Comparison of ENCODE assay signal across 15 cellular contexts in the genomic region with DNA sequence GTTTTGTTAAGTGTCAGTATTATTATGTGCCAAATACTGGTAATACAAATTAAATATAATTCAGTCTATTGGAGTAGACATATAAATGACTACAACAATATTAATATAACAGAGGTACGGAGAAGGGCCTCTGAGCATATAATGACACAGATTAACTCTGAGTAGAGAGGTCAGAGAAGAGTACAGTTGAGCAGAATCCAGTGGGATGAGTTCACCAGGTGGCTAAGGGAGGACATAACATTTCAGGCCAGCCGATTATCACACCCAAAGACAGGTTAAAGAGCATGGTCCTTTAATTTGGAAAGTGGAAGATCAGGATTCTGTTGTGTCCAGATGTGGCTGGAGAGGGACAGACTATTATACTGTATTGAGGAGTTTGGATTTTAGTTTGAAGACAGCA. TPM values are rescaled to one million over a fixed set of nuclear protein-coding genes. Genes with fewer than 3 reads are reported as not detected.
A peak's percentile ranks its signal among the peaks of the same experiment; 100 is the strongest.
DNase-seq lines count a peak whose midpoint lies in the region; ATAC-seq and TF ChIP-seq lines count a peak whose summit lies in the region.
"Had no signal": no experiment of that assay in that cellular context is flagged by ENCODE, and none has a peak within 500 bp of the region (broad histone marks: within the 10 kb centered on the region; RNA-seq: fewer than 3 reads in every experiment).

No MANE protein-coding gene starts in this region.

- intact Hi-C loops in right lobe of liver (cut with DNase I), result no loop called here

- H3K9me3 Mint-ChIP-seq in stimulated activated naive CD8-positive, alpha-beta T cell treated with anti-CD3 and anti-CD28 coated beads, Interleukin-15, Interleukin-2, amounts not matched to agents 100 ng/mL and 50 ng/mL, for 24 hours, result no peaks in the 10 kb centered on the region
- no peaks in the 10 kb centered on the region for H3K9me3 Mint-ChIP-seq in activated naive CD8-positive, alpha-beta T cell treated with anti-CD3 and anti-CD28 coated beads for 36 hours
- H3K9me3 Mint-ChIP-seq in stimulated activated effector memory CD8-positive, alpha-beta T cell treated with anti-CD3 and anti-CD28 coated beads, Interleukin-12 subunit alpha, Interleukin-12 subunit beta, amount 100 ng/mL, for 72 hours, result no peaks in the 10 kb centered on the region

- DNase-seq in stimulated activated naive CD8-positive, alpha-beta T cell treated with anti-CD3 and anti-CD28 coated beads, Interleukin-15, Interleukin-2, amounts not matched to agents 100 U/mL and 50 U/mL, for 24 hours, result no peak
- no peak for DNase-seq in activated naive CD8-positive, alpha-beta T cell treated with anti-CD3 and anti-CD28 coated beads for 36 hours
- DNase-seq in right lobe of liver (no peak), HEK293T (ENCODE audit: extremely low spot score) (no peak), COR-L47 (lab: John Stamatoyannopoulos, UW) (no peak), omental fat pad (ENCODE audit: low spot score) (no peak)
- DNase-seq in stimulated activated effector memory CD8-positive, alpha-beta T cell treated with anti-CD3 and anti-CD28 coated beads, Interleukin-12 subunit alpha, Interleukin-12 subunit beta, amount 100 ng/mL, for 72 hours (ENCODE audit: low spot score in 2 of 2), result no peak
- DNase-seq: ACHN, MM.1S, NCI-H1105, NCI-H1930, NCI-H2171, Right ventricle myocardium superior had no signal

- H3K27me3 Mint-ChIP-seq in stimulated activated naive CD8-positive, alpha-beta T cell treated with anti-CD3 and anti-CD28 coated beads, Interleukin-15, Interleukin-2, amounts not matched to agents 100 ng/mL and 50 ng/mL, for 24 hours, result no peaks in the 10 kb centered on the region
- H3K27me3 Mint-ChIP-seq in activated naive CD8-positive, alpha-beta T cell treated with anti-CD3 and anti-CD28 coated beads for 36 hours, result no peaks in the 10 kb centered on the region

- TF ChIP-seq POLR2A in right lobe of liver (IDR thresholded peaks at IDR 0.05), result no peak

- CTCF ChIA-PET in HEK293T (lab: Yijun Ruan, JAX), result interaction anchor here (1.2 kb wide), 1 partner anchor 51 kb away, joined by 3 read pairs; no protein-coding TSS in a partner anchor

- H3K4me3 ChIP-seq in right lobe of liver, result no peak overlapping the region

- peaks cover 81% of the 10 kb centered on the region for H3K4me1 Mint-ChIP-seq in stimulated activated naive CD8-positive, alpha-beta T cell treated with anti-CD3 and anti-CD28 coated beads, Interleukin-15, Interleukin-2, amounts not matched to agents 100 ng/mL and 50 ng/mL, for 24 hours (ENCODE audit: low read depth)
- H3K4me1 Mint-ChIP-seq in activated naive CD8-positive, alpha-beta T cell treated with anti-CD3 and anti-CD28 coated beads for 36 hours, result peaks cover 79% of the 10 kb centered on the region
- H3K4me1 Mint-ChIP-seq in stimulated activated effector memory CD8-positive, alpha-beta T cell treated with anti-CD3 and anti-CD28 coated beads, Interleukin-12 subunit alpha, Interleukin-12 subunit beta, amount 100 ng/mL, for 72 hours, result peaks cover 67% of the 10 kb centered on the region

- H3K4me1 ChIP-seq in right lobe of liver, result peaks cover 0 to 44% (median 9%) of the 10 kb centered on the region in 4 donors

- H3K27me3 ChIP-seq in right lobe of liver, result no peaks in the 10 kb centered on the region

- H3K36me3 ChIP-seq in right lobe of liver, result no peaks in the 10 kb centered on the region

- no peaks in the 10 kb centered on the region for H3K9me3 ChIP-seq in right lobe of liver

- H3K4me3 Mint-ChIP-seq in stimulated activated naive CD8-positive, alpha-beta T cell treated with anti-CD3 and anti-CD28 coated beads, Interleukin-15, Interleukin-2, amounts not matched to agents 100 ng/mL and 50 ng/mL, for 24 hours, result no peak overlapping the region
- H3K4me3 Mint-ChIP-seq in activated naive CD8-positive, alpha-beta T cell treated with anti-CD3 and anti-CD28 coated beads for 36 hours, result no peak overlapping the region
- H3K4me3 Mint-ChIP-seq in stimulated activated effector memory CD8-positive, alpha-beta T cell treated with anti-CD3 and anti-CD28 coated beads, Interleukin-12 subunit alpha, Interleukin-12 subunit beta, amount 100 ng/mL, for 72 hours, result no peak overlapping the region

- peaks cover 14% of the 10 kb centered on the region for H3K36me3 Mint-ChIP-seq in stimulated activated naive CD8-positive, alpha-beta T cell treated with anti-CD3 and anti-CD28 coated beads, Interleukin-15, Interleukin-2, amounts not matched to agents 100 ng/mL and 50 ng/mL, for 24 hours (ENCODE audit: low read depth)
- H3K36me3 Mint-ChIP-seq in activated naive CD8-positive, alpha-beta T cell treated with anti-CD3 and anti-CD28 coated beads for 36 hours, result peaks cover 23% of the 10 kb centered on the region
- H3K36me3 Mint-ChIP-seq in stimulated activated effector memory CD8-positive, alpha-beta T cell treated with anti-CD3 and anti-CD28 coated beads, Interleukin-12 subunit alpha, Interleukin-12 subunit beta, amount 100 ng/mL, for 72 hours, result peaks cover 31% of the 10 kb centered on the region

- H3K27ac ChIP-seq in right lobe of liver, result no peak overlapping the region

- POLR2A ChIA-PET in HEK293T (lab: Yijun Ruan, JAX), result interaction anchor here (2.1 kb wide), 1 partner anchor 11 kb away, joined by 8 read pairs; a partner anchor contains a TSS

- peak overlapping the region; percentile 5 for H3K27ac Mint-ChIP-seq in stimulated activated naive CD8-positive, alpha-beta T cell treated with anti-CD3 and anti-CD28 coated beads, Interleukin-15, Interleukin-2, amounts not matched to agents 100 ng/mL and 50 ng/mL, for 24 hours
- H3K27ac Mint-ChIP-seq in activated naive CD8-positive, alpha-beta T cell treated with anti-CD3 and anti-CD28 coated beads for 36 hours, result peak overlapping the region; percentile 11
- peak overlapping the region; percentile 35 for H3K27ac Mint-ChIP-seq in stimulated activated effector memory CD8-positive, alpha-beta T cell treated with anti-CD3 and anti-CD28 coated beads, Interleukin-12 subunit alpha, Interleukin-12 subunit beta, amount 100 ng/mL, for 72 hours

- TF ChIP-seq CTCF in right lobe of liver (IDR thresholded peaks at IDR 0.05), result no peak
- no peak for TF ChIP-seq CTCF in omental fat pad (IDR thresholded peaks at IDR 0.05)

- no peak for ATAC-seq in stimulated activated naive CD8-positive, alpha-beta T cell treated with anti-CD3 and anti-CD28 coated beads, Interleukin-15, Interleukin-2, amounts not matched to agents 100 U/mL and 50 U/mL, for 24 hours
- ATAC-seq in right lobe of liver (peak in 3 of 4 donors; percentile 9 to 56 (median 32)), omental fat pad (ENCODE audit: low FRiP score) (no peak)
- no peak for ATAC-seq in stimulated activated effector memory CD8-positive, alpha-beta T cell treated with anti-CD3 and anti-CD28 coated beads, Interleukin-12 subunit alpha, Interleukin-12 subunit beta, amount 100 ng/mL, for 72 hours
- ATAC-seq: Panc1 had no signal

- WGBS in right lobe of liver (ENCODE audit: insufficient coverage, low coverage, low lambda C conversion rate, missing lambda C conversion rate), result 63% methylated on average over 2 of the region's 2 CpGs

TF ChIP-seq in HEK293T, 16 proteins besides CTCF, POLR2A, EP300 and RAD21:
- TF ChIP-seq SP1 (IDR thresholded peaks at IDR 0.05), result no peak
- TF ChIP-seq ELF4 (IDR thresholded peaks at IDR 0.05), result no peak
- TF ChIP-seq, protein P1, sequence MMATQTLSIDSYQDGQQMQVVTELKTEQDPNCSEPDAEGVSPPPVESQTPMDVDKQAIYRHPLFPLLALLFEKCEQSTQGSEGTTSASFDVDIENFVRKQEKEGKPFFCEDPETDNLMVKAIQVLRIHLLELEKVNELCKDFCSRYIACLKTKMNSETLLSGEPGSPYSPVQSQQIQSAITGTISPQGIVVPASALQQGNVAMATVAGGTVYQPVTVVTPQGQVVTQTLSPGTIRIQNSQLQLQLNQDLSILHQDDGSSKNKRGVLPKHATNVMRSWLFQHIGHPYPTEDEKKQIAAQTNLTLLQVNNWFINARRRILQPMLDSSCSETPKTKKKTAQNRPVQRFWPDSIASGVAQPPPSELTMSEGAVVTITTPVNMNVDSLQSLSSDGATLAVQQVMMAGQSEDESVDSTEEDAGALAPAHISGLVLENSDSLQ (IDR thresholded peaks at IDR 0.05), result no peak
- no peak for TF ChIP-seq FOXA1 (IDR thresholded peaks at IDR 0.05)
- TF ChIP-seq CTBP1 (IDR thresholded peaks at IDR 0.05; ENCODE audit: borderline replicate concordance), result no peak
- no peak for TF ChIP-seq FOXM1 (IDR thresholded peaks at IDR 0.05; ENCODE audit: borderline replicate concordance)
- TF ChIP-seq ZNF384 (IDR thresholded peaks at IDR 0.05), result no peak
- TF ChIP-seq HDGF (IDR thresholded peaks at IDR 0.05; ENCODE audit: borderline replicate concordance), result no peak
- TF ChIP-seq NFRKB (IDR thresholded peaks at IDR 0.05), result no peak
- no peak for TF ChIP-seq SUZ12 (IDR thresholded peaks at IDR 0.05)
- no peak for TF ChIP-seq BHLHE40 (IDR thresholded peaks at IDR 0.05; ENCODE audit: borderline replicate concordance)
- TF ChIP-seq LEF1 (IDR thresholded peaks at IDR 0.05; ENCODE audit: borderline replicate concordance), result no peak
- TF ChIP-seq TARDBP (IDR thresholded peaks at IDR 0.05), result no peak

RNA-seq across cellular contexts. Expression of a gene that starts 11.3 kb away (rescaled TPM):
- total RNA-seq in activated naive CD8-positive, alpha-beta T cell treated with anti-CD3 and anti-CD28 coated beads for 36 hours, result 10 to 100 TPM; 76.3 to 79.2 TPM
- total RNA-seq in right lobe of liver (10 to 100 TPM; 19.9 to 30.1 (median 25.1) TPM), omental fat pad (10 to 100 TPM; 39.5 to 54.5 (median 45.6) TPM)

Comparison
In these comparisons a context has a peak if more than half of its experiments do, and no peak if none do; other contexts are left out.
1. ATAC-seq: peak in right lobe of liver (3 of 4); none in stimulated activated naive CD8-positive, alpha-beta T cell treated with anti-CD3 and anti-CD28 coated beads, Interleukin-15, Interleukin-2, amounts not matched to agents 100 U/mL and 50 U/mL, for 24 hours (single experiment), stimulated activated effector memory CD8-positive, alpha-beta T cell treated with anti-CD3 and anti-CD28 coated beads, Interleukin-12 subunit alpha, Interleukin-12 subunit beta, amount 100 ng/mL, for 72 hours (single experiment) and omental fat pad (single experiment).
2. Peak in every context shown above with its lines, with median percentiles within 50 percentile points of each other: H3K27ac Mint-ChIP-seq.